Comparison of ENCODE assay signal across 21 cellular contexts in the genomic region with DNA sequence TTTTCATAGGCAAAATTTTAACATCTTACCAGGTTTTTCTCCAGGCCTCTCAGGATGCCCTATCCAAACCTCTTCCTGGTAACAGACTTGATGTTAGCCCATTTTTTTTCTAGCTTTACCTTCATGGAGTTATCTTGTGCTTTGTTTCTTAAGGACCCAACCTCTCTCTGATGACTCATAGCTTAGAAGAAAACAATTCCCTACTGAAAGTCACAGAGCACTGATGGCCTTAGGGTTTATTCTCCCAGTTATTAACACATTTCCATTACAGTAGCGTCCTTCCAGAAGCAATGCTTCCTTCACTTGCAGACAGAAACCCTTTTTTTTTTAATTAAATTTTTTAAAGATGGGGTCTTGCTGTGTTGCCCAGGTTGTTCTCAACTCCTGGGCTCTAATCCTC.
"Had no signal": no experiment of that assay in that cellular context is flagged by ENCODE, and none has a peak within 500 bp of the region (broad histone marks: within the 10 kb centered on the region; RNA-seq: fewer than 3 reads in every experiment).

No MANE protein-coding gene starts in this region.

- H3K4me3 ChIP-seq: adrenal gland, lung, vagina had no signal

- FAIRE-seq: astrocyte, TTC549 had no signal

- H3K27ac Mint-ChIP-seq: activated CD4-positive, alpha-beta T cell treated with anti-CD3 and anti-CD28 coated beads for 36 hours; activated naive CD4-positive, alpha-beta T cell treated with anti-CD3 and anti-CD28 coated beads, Interleukin-2, amount 50 U/mL, for 72 hours; nephron; stimulated activated naive CD8-positive, alpha-beta T cell treated with anti-CD3 and anti-CD28 coated beads, Interleukin-15, amount 100 ng/mL, for 72 hours; T-helper 2 cell treated with Interferon-gamma antibody and Interleukin-4, amounts not matched to agents 5 μg/mL and 100 μg/mL, for 36 hours had no signal

- H3K27me3 ChIP-seq: adrenal gland, vagina had no signal

- H3K27ac ChIP-seq: adrenal gland, vagina had no signal

- H3K4me1 ChIP-seq: adrenal gland, vagina had no signal

- DNase-seq: activated CD4-positive, alpha-beta T cell treated with anti-CD3 and anti-CD28 coated beads for 36 hours; activated CD4-positive, alpha-beta T cell treated with anti-CD3 and anti-CD28 coated beads, Interleukin-2, amount 50 U/mL, for 48 hours; activated gamma-delta T cell treated with Interleukin-2 at 50 U/mL for 16 hours; adrenal gland; effector CD8-positive, alpha-beta T cell; foreskin fibroblast; glutamatergic neuron; hippocampal formation; islet precursor cell; midbrain; stimulated activated CD4-positive, alpha-beta T cell treated with anti-CD3 and anti-CD28 coated beads, Interleukin-12 subunit alpha, Interleukin-12 subunit beta, amount 100 ng/mL, for 4 hours; stimulated activated CD4-positive, alpha-beta T cell treated with anti-CD3 and anti-CD28 coated beads, Interleukin-1b, Interleukin-23, amount 100 ng/mL, for 48 hours; stimulated activated naive CD8-positive, alpha-beta T cell treated with anti-CD3 and anti-CD28 coated beads, Interleukin-15, amount 100 ng/mL, for 72 hours; trophoblast cell had no signal

- H3K36me3 ChIP-seq: adrenal gland, vagina had no signal

- H3K4me1 Mint-ChIP-seq: activated CD4-positive, alpha-beta T cell treated with anti-CD3 and anti-CD28 coated beads for 36 hours; stimulated activated naive CD8-positive, alpha-beta T cell treated with anti-CD3 and anti-CD28 coated beads, Interleukin-15, amount 100 ng/mL, for 72 hours had no signal

- H3K4me3 Mint-ChIP-seq: activated CD4-positive, alpha-beta T cell treated with anti-CD3 and anti-CD28 coated beads for 36 hours; nephron; stimulated activated naive CD8-positive, alpha-beta T cell treated with anti-CD3 and anti-CD28 coated beads, Interleukin-15, amount 100 ng/mL, for 72 hours; T-helper 2 cell treated with Interferon-gamma antibody and Interleukin-4, amounts not matched to agents 5 μg/mL and 100 μg/mL, for 36 hours had no signal

- H3K9me3 ChIP-seq: adrenal gland, vagina had no signal

- H3K9me3 Mint-ChIP-seq: activated naive CD4-positive, alpha-beta T cell treated with anti-CD3 and anti-CD28 coated beads, Interleukin-2, amount 50 U/mL, for 72 hours; nephron; stimulated activated naive CD8-positive, alpha-beta T cell treated with anti-CD3 and anti-CD28 coated beads, Interleukin-15, amount 100 ng/mL, for 72 hours; T-helper 2 cell treated with Interferon-gamma antibody and Interleukin-4, amounts not matched to agents 5 μg/mL and 100 μg/mL, for 36 hours had no signal

- H3K36me3 Mint-ChIP-seq: activated naive CD4-positive, alpha-beta T cell treated with anti-CD3 and anti-CD28 coated beads, Interleukin-2, amount 50 U/mL, for 72 hours had no signal

- ATAC-seq: activated CD4-positive, alpha-beta T cell treated with anti-CD3 and anti-CD28 coated beads for 36 hours; activated naive CD4-positive, alpha-beta T cell treated with anti-CD3 and anti-CD28 coated beads, Interleukin-2, amount 50 U/mL, for 72 hours; stimulated activated naive CD8-positive, alpha-beta T cell treated with anti-CD3 and anti-CD28 coated beads, Interleukin-15, amount 100 ng/mL, for 72 hours had no signal
